ENCODE assay signal across 2 cellular contexts in the genomic region with DNA sequence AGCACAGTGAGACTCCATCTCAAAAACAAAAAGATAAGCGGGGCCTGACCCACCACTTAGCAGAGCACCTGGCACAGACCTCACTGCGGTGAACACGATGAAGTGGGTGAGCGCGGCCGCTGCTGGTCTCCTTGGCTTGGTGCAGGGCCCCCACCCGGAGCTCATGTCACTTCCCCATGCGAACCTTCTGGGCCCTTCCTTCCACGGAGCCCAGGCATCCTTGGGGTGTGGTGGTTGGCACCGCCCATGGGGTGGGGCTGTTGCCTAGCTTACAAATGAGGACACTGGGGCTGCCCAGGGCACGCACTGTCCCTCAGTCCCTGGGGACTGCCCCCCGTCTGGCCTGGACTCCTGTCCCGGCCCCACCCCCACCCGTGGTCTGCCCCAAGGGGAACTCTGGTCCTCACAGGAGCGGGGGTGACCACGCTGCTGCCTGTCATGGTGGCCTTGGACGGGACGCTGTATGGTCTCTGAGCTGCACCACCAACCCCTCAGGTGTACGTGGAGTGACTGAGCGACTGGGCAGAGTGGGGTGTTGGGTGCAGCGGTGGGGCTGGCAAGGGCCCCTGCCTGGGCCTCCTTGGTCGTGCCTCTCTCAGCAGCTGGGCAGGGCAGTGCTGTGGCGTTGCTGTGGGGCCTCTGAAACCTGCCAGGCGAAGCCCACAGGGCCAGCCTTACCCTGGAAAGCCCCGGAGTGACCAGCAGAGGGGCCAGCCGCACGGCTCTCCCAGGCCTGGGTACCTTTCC.
A peak's percentile ranks its signal among the peaks of the same experiment; 100 is the strongest.
TF ChIP-seq lines count a peak whose summit lies in the region.

No MANE protein-coding gene starts in this region.

TF ChIP-seq in HEK293, 187 proteins besides CTCF, POLR2A, EP300 and RAD21 (continued from another document):
- TF ChIP-seq, protein P1, sequence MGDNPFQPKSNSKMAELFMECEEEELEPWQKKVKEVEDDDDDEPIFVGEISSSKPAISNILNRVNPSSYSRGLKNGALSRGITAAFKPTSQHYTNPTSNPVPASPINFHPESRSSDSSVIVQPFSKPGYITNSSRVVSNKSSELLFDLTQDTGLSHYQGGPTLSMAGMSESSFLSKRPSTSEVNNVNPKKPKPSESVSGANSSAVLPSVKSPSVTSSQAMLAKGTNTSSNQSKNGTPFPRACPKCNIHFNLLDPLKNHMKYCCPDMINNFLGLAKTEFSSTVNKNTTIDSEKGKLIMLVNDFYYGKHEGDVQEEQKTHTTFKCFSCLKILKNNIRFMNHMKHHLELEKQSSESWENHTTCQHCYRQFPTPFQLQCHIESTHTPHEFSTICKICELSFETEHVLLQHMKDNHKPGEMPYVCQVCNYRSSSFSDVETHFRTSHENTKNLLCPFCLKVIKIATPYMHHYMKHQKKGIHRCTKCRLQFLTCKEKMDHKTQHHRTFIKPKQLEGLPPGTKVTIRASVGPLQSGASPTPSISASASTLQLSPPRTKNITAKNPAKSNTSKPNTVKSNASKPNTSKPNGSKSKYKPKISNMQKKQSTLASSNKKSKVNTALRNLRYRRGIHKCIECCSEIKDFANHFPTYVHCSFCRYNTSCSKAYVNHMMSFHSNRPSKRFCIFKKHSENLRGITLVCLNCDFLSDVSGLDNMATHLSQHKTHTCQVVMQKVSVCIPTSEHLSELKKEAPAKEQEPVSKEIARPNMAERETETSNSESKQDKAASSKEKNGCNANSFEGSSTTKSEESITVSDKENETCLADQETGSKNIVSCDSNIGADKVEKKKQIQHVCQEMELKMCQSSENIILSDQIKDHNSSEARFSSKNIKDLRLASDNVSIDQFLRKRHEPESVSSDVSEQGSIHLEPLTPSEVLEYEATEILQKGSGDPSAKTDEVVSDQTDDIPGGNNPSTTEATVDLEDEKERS (tag by site-specific recombination; IDR thresholded peaks at IDR 0.05), result no peak
- no peak for TF ChIP-seq ZNF658 (tag by site-specific recombination; IDR thresholded peaks at IDR 0.05)
- peak; percentile 23; the same call in 1 of the 2 replicates for TF ChIP-seq KLF8 (tag by site-specific recombination; IDR thresholded peaks at IDR 0.05)
- TF ChIP-seq ZNF121 (tag by site-specific recombination; IDR thresholded peaks at IDR 0.05), result peak; percentile 78
- peak; percentile 86 for TF ChIP-seq KLF1 (tag by site-specific recombination; IDR thresholded peaks at IDR 0.05)
- TF ChIP-seq ZNF266 (tag by site-specific recombination; IDR thresholded peaks at IDR 0.05; ENCODE audit: low read depth), result no peak
- no peak for TF ChIP-seq ZNF157 (tag by site-specific recombination; IDR thresholded peaks at IDR 0.05)

TF ChIP-seq in WTC11, 78 proteins besides CTCF, POLR2A, EP300 and RAD21 (continued from another document):
- TF ChIP-seq ZNF317 (CRISPR knock-in tag; IDR thresholded peaks at IDR 0.05; ENCODE audit: borderline replicate concordance, low read depth), result no peak
- TF ChIP-seq, protein P2, sequence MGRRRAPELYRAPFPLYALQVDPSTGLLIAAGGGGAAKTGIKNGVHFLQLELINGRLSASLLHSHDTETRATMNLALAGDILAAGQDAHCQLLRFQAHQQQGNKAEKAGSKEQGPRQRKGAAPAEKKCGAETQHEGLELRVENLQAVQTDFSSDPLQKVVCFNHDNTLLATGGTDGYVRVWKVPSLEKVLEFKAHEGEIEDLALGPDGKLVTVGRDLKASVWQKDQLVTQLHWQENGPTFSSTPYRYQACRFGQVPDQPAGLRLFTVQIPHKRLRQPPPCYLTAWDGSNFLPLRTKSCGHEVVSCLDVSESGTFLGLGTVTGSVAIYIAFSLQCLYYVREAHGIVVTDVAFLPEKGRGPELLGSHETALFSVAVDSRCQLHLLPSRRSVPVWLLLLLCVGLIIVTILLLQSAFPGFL (CRISPR knock-in tag; IDR thresholded peaks at IDR 0.05; ENCODE audit: borderline replicate concordance), result no peak
